8 cellular contexts compared by ENCODE assay signal in the genomic region with DNA sequence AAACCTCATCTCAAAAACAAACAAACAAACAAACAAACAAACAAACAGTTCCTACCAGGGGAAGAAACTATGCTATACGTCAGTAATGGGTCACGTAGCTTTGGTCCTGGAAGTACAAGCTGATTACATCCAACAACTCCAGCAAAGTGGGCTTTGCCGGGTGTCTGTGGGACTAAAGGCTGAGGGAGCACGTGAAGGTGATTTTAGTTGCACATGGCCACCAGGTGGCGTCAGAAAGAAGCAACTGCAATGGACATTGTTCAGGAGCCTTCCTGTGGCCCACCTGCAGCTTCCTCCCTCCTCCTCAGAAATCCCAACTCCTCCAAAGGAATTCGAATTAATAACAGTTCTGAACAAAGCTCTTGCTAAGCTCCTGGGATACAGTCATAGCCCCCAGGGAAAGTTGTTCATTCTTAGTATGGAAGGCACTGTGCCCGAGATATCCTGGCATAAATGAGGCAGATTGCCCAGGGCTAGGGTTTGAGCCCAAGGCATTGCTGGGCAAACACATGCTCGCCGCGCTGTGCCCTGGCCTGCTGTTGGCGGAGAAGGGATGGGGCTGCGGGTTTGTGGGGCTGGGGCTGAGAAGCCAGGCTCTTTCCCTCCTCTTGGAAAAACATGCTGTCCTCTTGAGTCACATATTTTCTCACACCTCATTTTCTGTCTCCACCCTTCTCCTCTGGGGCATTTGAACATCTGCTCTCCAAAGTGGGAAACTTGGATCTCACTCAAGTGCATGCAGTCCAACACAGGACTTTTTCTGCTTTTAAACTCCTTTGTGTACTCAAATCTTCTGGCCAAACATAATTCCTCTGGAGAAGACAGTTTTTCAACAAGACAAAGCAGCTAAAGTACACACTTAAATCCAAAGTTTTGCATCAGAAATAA. TPM values are rescaled to one million over a fixed set of nuclear protein-coding genes. Genes with fewer than 3 reads are reported as not detected.
DNase-seq lines count a peak whose midpoint lies in the region; ATAC-seq and TF ChIP-seq lines count a peak whose summit lies in the region.

No MANE protein-coding gene starts in this region.

- H3K4me3 Mint-ChIP-seq in activated T-helper 2 cell treated with anti-CD3 and anti-CD28 coated beads, Interferon-gamma antibody, Interleukin-2, Interleukin-4, amounts not matched to agents 10 μg/mL and 5 μg/mL and 100 μg/mL, durations not matched to agents 14 hours and 24 hours and 36 hours (ENCODE audit: low read depth), result no peak overlapping the region
- H3K4me3 Mint-ChIP-seq in neural crest cell, result no peak overlapping the region

- H3K9me3 ChIP-seq in stomach, result no peaks in the 10 kb centered on the region

- DNase-seq in RKO (ENCODE audit: low spot score), result peak; percentile 78
- peak; percentile 50 for DNase-seq in activated T-helper 2 cell treated with anti-CD3 and anti-CD28 coated beads, Interferon-gamma antibody, Interleukin-2, Interleukin-4, amounts not matched to agents 10 μg/mL and 5 μg/mL and 100 μg/mL, durations not matched to agents 14 hours and 24 hours and 36 hours (ENCODE audit: low spot score)
- DNase-seq in fibroblast of the conjunctiva (ENCODE audit: low read depth), result peak; percentile 79
- DNase-seq in neural crest cell (ENCODE audit: low read depth, low spot score), result peak; percentile 79
- peak; percentile 79 for DNase-seq in stomach

- TF ChIP-seq EP300 in Ishikawa (IDR thresholded peaks at IDR 0.05; ENCODE audit: borderline replicate concordance), result no peak
- no peak for TF ChIP-seq EP300 in stomach (IDR thresholded peaks at IDR 0.05)

- H3K4me1 ChIP-seq in stomach, result peaks cover 0 to 36% (median 21%) of the 10 kb centered on the region in 4 donors

- peaks cover 3% of the 10 kb centered on the region for H3K4me1 Mint-ChIP-seq in activated T-helper 2 cell treated with anti-CD3 and anti-CD28 coated beads, Interferon-gamma antibody, Interleukin-2, Interleukin-4, amounts not matched to agents 10 μg/mL and 5 μg/mL and 100 μg/mL, durations not matched to agents 14 hours and 24 hours and 36 hours (ENCODE audit: low read depth)
- peaks cover 6% of the 10 kb centered on the region for H3K4me1 Mint-ChIP-seq in neural crest cell

- H3K36me3 Mint-ChIP-seq in activated T-helper 2 cell treated with anti-CD3 and anti-CD28 coated beads, Interferon-gamma antibody, Interleukin-2, Interleukin-4, amounts not matched to agents 10 μg/mL and 5 μg/mL and 100 μg/mL, durations not matched to agents 14 hours and 24 hours and 36 hours (ENCODE audit: low read depth), result no peaks in the 10 kb centered on the region
- no peaks in the 10 kb centered on the region for H3K36me3 Mint-ChIP-seq in neural crest cell (ENCODE audit: low read depth)

- 25 to 35% (median 27%) methylated on average over 11 to 12 of the region's 12 CpGs for WGBS in stomach, 5 donors

- no peaks in the 10 kb centered on the region for H3K9me3 Mint-ChIP-seq in activated T-helper 2 cell treated with anti-CD3 and anti-CD28 coated beads, Interferon-gamma antibody, Interleukin-2, Interleukin-4, amounts not matched to agents 10 μg/mL and 5 μg/mL and 100 μg/mL, durations not matched to agents 14 hours and 24 hours and 36 hours
- no peaks in the 10 kb centered on the region for H3K9me3 Mint-ChIP-seq in neural crest cell

- H3K36me3 ChIP-seq in stomach, result no peaks in the 10 kb centered on the region

- TF ChIP-seq CTCF in GM12872 (IDR thresholded peaks at IDR 0.05; ENCODE audit: insufficient read depth, low read depth, low read length) (peak; percentile 82), neural crest cell (conservative IDR thresholded peaks at IDR 0.05) (peak; percentile 85), stomach (IDR thresholded peaks at IDR 0.05) (peak in 5 of 7 experiments; percentile 59 to 83 (median 75))

- H3K27me3 Mint-ChIP-seq in activated T-helper 2 cell treated with anti-CD3 and anti-CD28 coated beads, Interferon-gamma antibody, Interleukin-2, Interleukin-4, amounts not matched to agents 10 μg/mL and 5 μg/mL and 100 μg/mL, durations not matched to agents 14 hours and 24 hours and 36 hours (ENCODE audit: low read depth), result peaks cover 6% of the 10 kb centered on the region
- H3K27me3 Mint-ChIP-seq in neural crest cell (ENCODE audit: low read depth), result no peaks in the 10 kb centered on the region

- no peak for TF ChIP-seq POLR2A in stomach (IDR thresholded peaks at IDR 0.05)

- peak overlapping the region in 4 of 5 donors; percentile 82 to 86 (median 83) for H3K27ac ChIP-seq in stomach

- H3K27me3 ChIP-seq in stomach, result no peaks in the 10 kb centered on the region

- H3K4me3 ChIP-seq in stomach, result no peak overlapping the region

- peak; percentile 74 for TF ChIP-seq RAD21 in Ishikawa (IDR thresholded peaks at IDR 0.05; ENCODE audit: low read depth)

- no peak for ATAC-seq in GM18873 (IDR thresholded peaks at IDR 0.05; ENCODE audit: low FRiP score, unreplicated experiment)

- no peak overlapping the region for H3K27ac Mint-ChIP-seq in activated T-helper 2 cell treated with anti-CD3 and anti-CD28 coated beads, Interferon-gamma antibody, Interleukin-2, Interleukin-4, amounts not matched to agents 10 μg/mL and 5 μg/mL and 100 μg/mL, durations not matched to agents 14 hours and 24 hours and 36 hours
- H3K27ac Mint-ChIP-seq in neural crest cell (ENCODE audit: unreplicated experiment), result peak overlapping the region; percentile 57

- intact Hi-C loops in activated T-helper 2 cell treated with anti-CD3 and anti-CD28 coated beads, Interferon-gamma antibody, Interleukin-2, Interleukin-4, amounts not matched to agents 10 μg/mL and 5 μg/mL and 100 μg/mL, durations not matched to agents 14 hours and 24 hours and 36 hours (cut with micrococcal nuclease), result loop anchor here (1.0 kb wide), 2 partner anchors 70 to 284 kb away; a partner anchor contains a TSS
- intact Hi-C loops in stomach (cut with DNase I; ENCODE audit: low total_unique reads), result no loop called here

TF ChIP-seq in Ishikawa, 13 proteins besides CTCF, POLR2A, EP300 and RAD21:
- 0 out of 2 replicates have a peak, but pooled peaks have one; percentile 12 for TF ChIP-seq USF1 (IDR thresholded peaks at IDR 0.05)
- no peak for TF ChIP-seq CEBPB (IDR thresholded peaks at IDR 0.05)
- no peak for TF ChIP-seq ZBTB7A (IDR thresholded peaks at IDR 0.05; ENCODE audit: low read depth)
- TF ChIP-seq, protein P1, sequence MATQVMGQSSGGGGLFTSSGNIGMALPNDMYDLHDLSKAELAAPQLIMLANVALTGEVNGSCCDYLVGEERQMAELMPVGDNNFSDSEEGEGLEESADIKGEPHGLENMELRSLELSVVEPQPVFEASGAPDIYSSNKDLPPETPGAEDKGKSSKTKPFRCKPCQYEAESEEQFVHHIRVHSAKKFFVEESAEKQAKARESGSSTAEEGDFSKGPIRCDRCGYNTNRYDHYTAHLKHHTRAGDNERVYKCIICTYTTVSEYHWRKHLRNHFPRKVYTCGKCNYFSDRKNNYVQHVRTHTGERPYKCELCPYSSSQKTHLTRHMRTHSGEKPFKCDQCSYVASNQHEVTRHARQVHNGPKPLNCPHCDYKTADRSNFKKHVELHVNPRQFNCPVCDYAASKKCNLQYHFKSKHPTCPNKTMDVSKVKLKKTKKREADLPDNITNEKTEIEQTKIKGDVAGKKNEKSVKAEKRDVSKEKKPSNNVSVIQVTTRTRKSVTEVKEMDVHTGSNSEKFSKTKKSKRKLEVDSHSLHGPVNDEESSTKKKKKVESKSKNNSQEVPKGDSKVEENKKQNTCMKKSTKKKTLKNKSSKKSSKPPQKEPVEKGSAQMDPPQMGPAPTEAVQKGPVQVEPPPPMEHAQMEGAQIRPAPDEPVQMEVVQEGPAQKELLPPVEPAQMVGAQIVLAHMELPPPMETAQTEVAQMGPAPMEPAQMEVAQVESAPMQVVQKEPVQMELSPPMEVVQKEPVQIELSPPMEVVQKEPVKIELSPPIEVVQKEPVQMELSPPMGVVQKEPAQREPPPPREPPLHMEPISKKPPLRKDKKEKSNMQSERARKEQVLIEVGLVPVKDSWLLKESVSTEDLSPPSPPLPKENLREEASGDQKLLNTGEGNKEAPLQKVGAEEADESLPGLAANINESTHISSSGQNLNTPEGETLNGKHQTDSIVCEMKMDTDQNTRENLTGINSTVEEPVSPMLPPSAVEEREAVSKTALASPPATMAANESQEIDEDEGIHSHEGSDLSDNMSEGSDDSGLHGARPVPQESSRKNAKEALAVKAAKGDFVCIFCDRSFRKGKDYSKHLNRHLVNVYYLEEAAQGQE (IDR thresholded peaks at IDR 0.05; ENCODE audit: low read depth), result no peak
- TF ChIP-seq NFIC (IDR thresholded peaks at IDR 0.05), result no peak
- no peak for TF ChIP-seq YY1 (IDR thresholded peaks at IDR 0.05; ENCODE audit: low read depth)
- TF ChIP-seq TCF12 (IDR thresholded peaks at IDR 0.05; ENCODE audit: low read depth), result no peak
- TF ChIP-seq FOXM1 (IDR thresholded peaks at IDR 0.05; ENCODE audit: borderline replicate concordance, low read depth), result no peak
- no peak for TF ChIP-seq CREB1 (IDR thresholded peaks at IDR 0.05; ENCODE audit: low read depth)
- TF ChIP-seq TEAD4 (IDR thresholded peaks at IDR 0.05), result no peak
- TF ChIP-seq, protein P2, sequence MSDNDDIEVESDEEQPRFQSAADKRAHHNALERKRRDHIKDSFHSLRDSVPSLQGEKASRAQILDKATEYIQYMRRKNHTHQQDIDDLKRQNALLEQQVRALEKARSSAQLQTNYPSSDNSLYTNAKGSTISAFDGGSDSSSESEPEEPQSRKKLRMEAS (IDR thresholded peaks at IDR 0.05), result peak; percentile 46
- no peak for TF ChIP-seq EGR1 (IDR thresholded peaks at IDR 0.05)
- no peak for TF ChIP-seq TAF1 (IDR thresholded peaks at IDR 0.05; ENCODE audit: low read depth)

RNA-seq across cellular contexts. Expression of gene AKNAD1, which starts 28.6 kb away (rescaled TPM):
- total RNA-seq in activated T-helper 2 cell treated with anti-CD3 and anti-CD28 coated beads, Interferon-gamma antibody, Interleukin-2, Interleukin-4, amounts not matched to agents 10 μg/mL and 5 μg/mL and 100 μg/mL, durations not matched to agents 14 hours and 24 hours and 36 hours, result not detected in 2 replicates
- 1.0 and 1.4 TPM in 2 replicates for total RNA-seq in neural crest cell
- 1 to 10 TPM in 1 of 5 donors, not detected in 4; 2.0 TPM for total RNA-seq in stomach
- under 1 TPM in 2 of 3 donors, not detected in 1; 0.28 to 0.37 TPM for polyA plus RNA-seq in stomach

RNA-seq across cellular contexts. Expression of gene GPSM2, which starts 48.5 kb away (rescaled TPM):
- 14.2 and 15.4 TPM in 2 replicates for total RNA-seq in activated T-helper 2 cell treated with anti-CD3 and anti-CD28 coated beads, Interferon-gamma antibody, Interleukin-2, Interleukin-4, amounts not matched to agents 10 μg/mL and 5 μg/mL and 100 μg/mL, durations not matched to agents 14 hours and 24 hours and 36 hours
- total RNA-seq in neural crest cell (29.0 and 33.8 TPM in 2 replicates), stomach (10 to 100 TPM in 4 of 5 donors, 1 to 10 TPM in 1; 1.8 to 84.9 (median 21.4) TPM)
- 10 to 100 TPM in 1 of 3 donors, 1 to 10 TPM in 2; 4.2 to 15.0 (median 6.6) TPM for polyA plus RNA-seq in stomach
